9 cellular contexts compared by ENCODE assay signal in the genomic region with DNA sequence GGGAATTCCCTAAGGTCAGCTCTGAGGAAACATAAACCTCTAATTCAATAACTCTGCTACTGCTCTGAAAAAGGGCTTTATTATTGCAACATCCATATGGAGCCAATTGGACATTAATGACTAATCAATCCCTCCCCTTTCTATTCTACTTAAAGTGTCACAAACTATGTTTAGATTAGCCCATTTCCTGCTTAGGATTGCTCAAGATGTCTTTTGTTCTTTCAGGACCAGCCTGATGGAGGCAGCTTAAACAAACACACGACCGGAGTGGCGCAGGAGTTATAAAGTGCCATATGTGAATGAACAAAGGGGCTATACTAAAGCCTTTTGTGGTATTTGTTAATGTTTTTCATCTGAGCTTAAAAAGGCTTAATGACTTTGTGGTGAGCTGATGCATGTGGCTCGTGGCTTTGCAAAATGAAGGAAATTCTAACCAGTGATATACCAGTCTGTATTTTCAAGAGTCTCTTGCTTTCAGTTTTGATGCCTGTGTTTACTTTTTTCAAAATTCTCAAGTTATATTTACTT.
DNase-seq lines count a peak whose midpoint lies in the region; ATAC-seq, FAIRE-seq and TF ChIP-seq lines count a peak whose summit lies in the region.
"Had no signal": no experiment of that assay in that cellular context is flagged by ENCODE, and none has a peak within 500 bp of the region (broad histone marks: within the 10 kb centered on the region; RNA-seq: fewer than 3 reads in every experiment).

No MANE protein-coding gene starts in this region.

- POLR2A ChIA-PET in endothelial cell of umbilical vein (lab: Charles Lee) = no interaction called here

- peak overlapping the region; percentile 65 for H3K4me2 ChIP-seq in endothelial cell of umbilical vein (ENCODE audit: insufficient read depth, low read length)

- H3K27ac ChIP-seq in heart left ventricle (peak overlapping the region in 8 of 12 donors; percentile 16 to 73 (median 60)), right atrium auricular region (peak overlapping the region in 1 of 2 donors; percentile 69), endothelial cell of umbilical vein (ENCODE audit: insufficient read depth, low read depth, low read length) (peak overlapping the region; percentile 62)

- TF ChIP-seq CTCF in heart left ventricle (IDR thresholded peaks at IDR 0.05) (no peak), right atrium auricular region (IDR thresholded peaks at IDR 0.05) (no peak), endothelial cell of umbilical vein (IDR thresholded peaks at IDR 0.05; ENCODE audit: extremely low read depth in 1 of 2, insufficient read depth in 1 of 2, low read depth in 1 of 2, low read length in 2 of 2) (no peak), retinal pigment epithelial cell (conservative IDR thresholded peaks at IDR 0.05; ENCODE audit: low read depth, low read length) (no peak)

- DNase-seq in heart left ventricle = no peak
- no peak for DNase-seq in right atrium auricular region (ENCODE audit: low spot score)
- peak; percentile 99 for DNase-seq in NCI-H748 (lab: John Stamatoyannopoulos, UW; ENCODE audit: unreplicated experiment)
- DNase-seq in endothelial cell of umbilical vein (ENCODE audit: low read depth, low spot score) = peak; percentile 87
- peak; percentile 98 for DNase-seq in retinal pigment epithelial cell (ENCODE audit: low read depth)
- no peak for DNase-seq in activated naive CD8-positive, alpha-beta T cell treated with anti-CD3 and anti-CD28 coated beads, Interleukin-2, amount 50 U/mL, for 24 hours
- DNase-seq: CD4-positive, CD25-positive, alpha-beta regulatory T cell had no signal

- no peaks in the 10 kb centered on the region for H3K4me1 Mint-ChIP-seq in activated naive CD8-positive, alpha-beta T cell treated with anti-CD3 and anti-CD28 coated beads, Interleukin-2, amount 50 U/mL, for 24 hours
- H3K4me1 Mint-ChIP-seq: CD4-positive, CD25-positive, alpha-beta regulatory T cell had no signal

- no peaks in the 10 kb centered on the region for H3K9me3 ChIP-seq in heart left ventricle
- no peaks in the 10 kb centered on the region for H3K9me3 ChIP-seq in right atrium auricular region
- no peaks in the 10 kb centered on the region for H3K9me3 ChIP-seq in endothelial cell of umbilical vein (replicated peaks; ENCODE audit: control insufficient read depth, insufficient read depth, low read length)

- no peak overlapping the region for H3K4me3 Mint-ChIP-seq in activated naive CD8-positive, alpha-beta T cell treated with anti-CD3 and anti-CD28 coated beads, Interleukin-2, amount 50 U/mL, for 24 hours
- H3K4me3 Mint-ChIP-seq: CD4-positive, CD25-positive, alpha-beta regulatory T cell had no signal

- H3K36me3 ChIP-seq in heart left ventricle (no peaks in the 10 kb centered on the region), right atrium auricular region (no peaks in the 10 kb centered on the region), endothelial cell of umbilical vein (ENCODE audit: control insufficient read depth in 2 of 2, extremely low read depth in 1 of 2, insufficient read depth in 2 of 2, low read length in 2 of 2) (no peaks in the 10 kb centered on the region)

- dilution Hi-C loops in endothelial cell of umbilical vein (cut with MboI; ENCODE audit: extremely low pct_ligation_motif_present, low sequenced_read_pairs) = no loop called here

- no peaks in the 10 kb centered on the region for H3K36me3 Mint-ChIP-seq in activated naive CD8-positive, alpha-beta T cell treated with anti-CD3 and anti-CD28 coated beads, Interleukin-2, amount 50 U/mL, for 24 hours (ENCODE audit: low read depth)
- H3K36me3 Mint-ChIP-seq: CD4-positive, CD25-positive, alpha-beta regulatory T cell had no signal

- H2AFZ ChIP-seq in endothelial cell of umbilical vein (ENCODE audit: low read depth, low read length) = peak overlapping the region; percentile 9

- WGBS in heart left ventricle, 4 donors = 63 to 81% (median 68%) methylated on average over 4 of the region's 4 CpGs

- H3K4me3 ChIP-seq in heart left ventricle (no peak overlapping the region), right atrium auricular region (no peak overlapping the region), endothelial cell of umbilical vein (replicated peaks in 1 of 3; ENCODE audit: insufficient read depth in 1 of 3, low read depth in 1 of 3, low read length in 3 of 3) (no peak overlapping the region), retinal pigment epithelial cell (ENCODE audit: low read length) (no peak overlapping the region)

- H4K20me1 ChIP-seq in endothelial cell of umbilical vein (replicated peaks; ENCODE audit: control insufficient read depth, extremely low read depth, insufficient read depth, low read length) = no peaks in the 10 kb centered on the region

- TSS peak; percentile 89 for BruUV-seq in endothelial cell of umbilical vein (replicated peaks; lab: Mats Ljungman, UMichigan)

- no peak overlapping the region for H3K9ac ChIP-seq in endothelial cell of umbilical vein (replicated peaks; ENCODE audit: extremely low read depth, insufficient read depth, low read length)

- H3K27ac Mint-ChIP-seq in activated naive CD8-positive, alpha-beta T cell treated with anti-CD3 and anti-CD28 coated beads, Interleukin-2, amount 50 U/mL, for 24 hours = no peak overlapping the region
- H3K27ac Mint-ChIP-seq: CD4-positive, CD25-positive, alpha-beta regulatory T cell had no signal

- FAIRE-seq in endothelial cell of umbilical vein (lab: Jason Lieb, UNC) = peak; percentile 92

- H3K4me1 ChIP-seq in heart left ventricle (peaks cover 0 to 30% (median 13%) of the 10 kb centered on the region in 12 donors), right atrium auricular region (peaks cover 0 to 20% of the 10 kb centered on the region in 2 donors), endothelial cell of umbilical vein (ENCODE audit: control insufficient read depth, extremely low read depth, insufficient read depth, low read length) (peaks cover 22% of the 10 kb centered on the region)

- H3K9me1 ChIP-seq in endothelial cell of umbilical vein (replicated peaks; ENCODE audit: control insufficient read depth, extremely low read depth, insufficient read depth, low read length) = no peaks in the 10 kb centered on the region

- intact Hi-C loops in heart left ventricle (cut with DNase I) = no loop called here
- intact Hi-C loops in endothelial cell of umbilical vein (cut with micrococcal nuclease) = loop anchor here (1.0 kb wide), 1 partner anchor 34 kb away; no protein-coding TSS in a partner anchor

- H3K27me3 Mint-ChIP-seq in activated naive CD8-positive, alpha-beta T cell treated with anti-CD3 and anti-CD28 coated beads, Interleukin-2, amount 50 U/mL, for 24 hours = no peaks in the 10 kb centered on the region

- H3K9me3 Mint-ChIP-seq in activated naive CD8-positive, alpha-beta T cell treated with anti-CD3 and anti-CD28 coated beads, Interleukin-2, amount 50 U/mL, for 24 hours = no peaks in the 10 kb centered on the region

- no peaks in the 10 kb centered on the region for H3K27me3 ChIP-seq in heart left ventricle
- H3K27me3 ChIP-seq in right atrium auricular region = no peaks in the 10 kb centered on the region
- H3K27me3 ChIP-seq in endothelial cell of umbilical vein (ENCODE audit: control insufficient read depth in 2 of 2, insufficient read depth in 2 of 2, low read length in 2 of 2) = peaks cover 0 to 2% of the 10 kb centered on the region in 2 experiments

- CTCF ChIA-PET in endothelial cell of umbilical vein (lab: Charles Lee) = interaction anchor here (0.7 to 1.2 kb wide), 3 partner anchors 25 to 61 kb away, joined by 3 to 5 read pairs (median 3); no protein-coding TSS in a partner anchor

- TF ChIP-seq POLR2A in heart left ventricle (IDR thresholded peaks at IDR 0.05) (no peak), endothelial cell of umbilical vein (IDR thresholded peaks at IDR 0.05; ENCODE audit: low read depth, low read length) (no peak)

- peak in 2 of 4 donors; percentile 27 to 47 for ATAC-seq in heart left ventricle
- ATAC-seq in activated naive CD8-positive, alpha-beta T cell treated with anti-CD3 and anti-CD28 coated beads, Interleukin-2, amount 50 U/mL, for 24 hours = no peak
- no peak for ATAC-seq in HG03457 (IDR thresholded peaks at IDR 0.05; ENCODE audit: unreplicated experiment)
- ATAC-seq in HG02852 (IDR thresholded peaks at IDR 0.05; ENCODE audit: unreplicated experiment) = no peak

- H3K79me2 ChIP-seq in endothelial cell of umbilical vein (ENCODE audit: control insufficient read depth, insufficient read depth, low read length) = no peaks in the 10 kb centered on the region

TF ChIP-seq in endothelial cell of umbilical vein, 7 proteins besides CTCF, POLR2A, EP300 and RAD21:
- TF ChIP-seq JUN (IDR thresholded peaks at IDR 0.05; ENCODE audit: borderline replicate concordance, insufficient read depth, insufficient read length, low read depth) = peak; percentile 71
- TF ChIP-seq, protein P1, sequence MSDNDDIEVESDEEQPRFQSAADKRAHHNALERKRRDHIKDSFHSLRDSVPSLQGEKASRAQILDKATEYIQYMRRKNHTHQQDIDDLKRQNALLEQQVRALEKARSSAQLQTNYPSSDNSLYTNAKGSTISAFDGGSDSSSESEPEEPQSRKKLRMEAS (IDR thresholded peaks at IDR 0.05; ENCODE audit: insufficient read depth, insufficient read length) = no peak
- TF ChIP-seq POLR2AphosphoS5 (IDR thresholded peaks at IDR 0.05; ENCODE audit: insufficient read depth, low read depth, low read length) = no peak
- TF ChIP-seq EZH2 (IDR thresholded peaks at IDR 0.05; ENCODE audit: borderline replicate concordance, low read depth, low read length, severe bottlenecking) = no peak

Comparison
In these comparisons a context has a peak if more than half of its experiments do, and no peak if none do; other contexts are left out.
1. DNase-seq: peak in NCI-H748 (single experiment), endothelial cell of umbilical vein (single experiment) and retinal pigment epithelial cell (single experiment); none in heart left ventricle (0 of 5), right atrium auricular region (single experiment) and activated naive CD8-positive, alpha-beta T cell treated with anti-CD3 and anti-CD28 coated beads, Interleukin-2, amount 50 U/mL, for 24 hours (single experiment).